ENCODE assay signal across 14 cellular contexts in genomic region chr13:74770361-74770760, GRCh38.
DNase-seq lines count a peak whose midpoint lies in the region; ATAC-seq and TF ChIP-seq lines count a peak whose summit lies in the region.
"Had no signal": no experiment of that assay in that cellular context is flagged by ENCODE, and none has a peak within 500 bp of the region (broad histone marks: within the 10 kb centered on the region; RNA-seq: fewer than 3 reads in every experiment).

No MANE protein-coding gene starts in this region.

- H3K27me3 Mint-ChIP-seq in osteocyte (ENCODE audit: unreplicated experiment) (no peaks in the 10 kb centered on the region), CD14-positive monocyte (ENCODE audit: low read depth in 3 of 3) (peaks cover 0 to 1% (median 0%) of the 10 kb centered on the region in 3 donors)

- H3K4me1 Mint-ChIP-seq in osteocyte (ENCODE audit: unreplicated experiment) (peaks cover 41% of the 10 kb centered on the region), CD14-positive monocyte (no peaks in the 10 kb centered on the region)
- H3K4me1 Mint-ChIP-seq: activated T-helper 17 cell treated with anti-CD3 and anti-CD28 coated beads, Interleukin-2, amount 50 U/mL, for 72 hours had no signal

- H3K36me3 Mint-ChIP-seq in osteocyte (ENCODE audit: unreplicated experiment) = no peaks in the 10 kb centered on the region
- no peaks in the 10 kb centered on the region for H3K36me3 Mint-ChIP-seq in CD14-positive monocyte

- H3K27ac Mint-ChIP-seq in osteocyte (ENCODE audit: unreplicated experiment) (peak overlapping the region; percentile 19), CD14-positive monocyte (no peak overlapping the region)
- H3K27ac Mint-ChIP-seq: activated T-helper 17 cell treated with anti-CD3 and anti-CD28 coated beads, Interleukin-2, amount 50 U/mL, for 72 hours had no signal

- DNase-seq in Caki2 (ENCODE audit: low read depth) (peak; percentile 1), RKO (ENCODE audit: low spot score) (peak; percentile 25), fibroblast of gingiva (ENCODE audit: low read depth) (peak; percentile 95), osteocyte (ENCODE audit: extremely low spot score, unreplicated experiment) (no peak), DMS79 (lab: John Stamatoyannopoulos, UW) (no peak), CD14-positive monocyte (ENCODE audit: low spot score) (no peak)
- no peak for DNase-seq in activated T-cell treated with anti-CD3 and anti-CD28 coated beads, Interleukin-2, amount 50 U/mL, for 48 hours
- DNase-seq: activated CD4-positive, alpha-beta T cell treated with anti-CD3 and anti-CD28 coated beads, Interleukin-2, amount 50 U/mL, for 1 hour; Caco-2; PC-9; psoas muscle; T-helper 2 cell had no signal

- in situ Hi-C loops in Caki2 (cut with HindIII; ENCODE audit: low pct_unique_long_range_greater_than_20kb, low sequenced_read_pairs) = no loop called here

- H3K4me3 Mint-ChIP-seq in osteocyte (ENCODE audit: unreplicated experiment) (no peak overlapping the region), CD14-positive monocyte (no peak overlapping the region)
- H3K4me3 Mint-ChIP-seq: activated T-helper 17 cell treated with anti-CD3 and anti-CD28 coated beads, Interleukin-2, amount 50 U/mL, for 72 hours had no signal

- intact Hi-C loops in CD14-positive monocyte (cut with micrococcal nuclease) = no loop called here

- no peak for ATAC-seq in HG02884 (IDR thresholded peaks at IDR 0.05; ENCODE audit: unreplicated experiment)
- ATAC-seq: activated T-helper 17 cell treated with anti-CD3 and anti-CD28 coated beads, Interleukin-2, amount 50 U/mL, for 72 hours; psoas muscle had no signal

- no peak for TF ChIP-seq CTCF in osteocyte (IDR thresholded peaks at IDR 0.05)
- TF ChIP-seq CTCF in CD14-positive monocyte (IDR thresholded peaks at IDR 0.05) = no peak

- H3K9me3 Mint-ChIP-seq in osteocyte (ENCODE audit: unreplicated experiment) (no peaks in the 10 kb centered on the region), CD14-positive monocyte (peaks cover 0 to 11% (median 4%) of the 10 kb centered on the region in 7 donors)
- H3K9me3 Mint-ChIP-seq: activated T-helper 17 cell treated with anti-CD3 and anti-CD28 coated beads, Interleukin-2, amount 50 U/mL, for 72 hours had no signal

Comparison
In these comparisons a context has a peak if more than half of its experiments do, and no peak if none do; other contexts are left out.
1. DNase-seq: peak in Caki2 (single experiment), RKO (single experiment) and fibroblast of gingiva (single experiment); none in osteocyte (single experiment), activated T-cell treated with anti-CD3 and anti-CD28 coated beads, Interleukin-2, amount 50 U/mL, for 48 hours (0 of 2), DMS79 (single experiment) and CD14-positive monocyte (single experiment).